ENCODE assay signal across 8 cellular contexts in the genomic region with DNA sequence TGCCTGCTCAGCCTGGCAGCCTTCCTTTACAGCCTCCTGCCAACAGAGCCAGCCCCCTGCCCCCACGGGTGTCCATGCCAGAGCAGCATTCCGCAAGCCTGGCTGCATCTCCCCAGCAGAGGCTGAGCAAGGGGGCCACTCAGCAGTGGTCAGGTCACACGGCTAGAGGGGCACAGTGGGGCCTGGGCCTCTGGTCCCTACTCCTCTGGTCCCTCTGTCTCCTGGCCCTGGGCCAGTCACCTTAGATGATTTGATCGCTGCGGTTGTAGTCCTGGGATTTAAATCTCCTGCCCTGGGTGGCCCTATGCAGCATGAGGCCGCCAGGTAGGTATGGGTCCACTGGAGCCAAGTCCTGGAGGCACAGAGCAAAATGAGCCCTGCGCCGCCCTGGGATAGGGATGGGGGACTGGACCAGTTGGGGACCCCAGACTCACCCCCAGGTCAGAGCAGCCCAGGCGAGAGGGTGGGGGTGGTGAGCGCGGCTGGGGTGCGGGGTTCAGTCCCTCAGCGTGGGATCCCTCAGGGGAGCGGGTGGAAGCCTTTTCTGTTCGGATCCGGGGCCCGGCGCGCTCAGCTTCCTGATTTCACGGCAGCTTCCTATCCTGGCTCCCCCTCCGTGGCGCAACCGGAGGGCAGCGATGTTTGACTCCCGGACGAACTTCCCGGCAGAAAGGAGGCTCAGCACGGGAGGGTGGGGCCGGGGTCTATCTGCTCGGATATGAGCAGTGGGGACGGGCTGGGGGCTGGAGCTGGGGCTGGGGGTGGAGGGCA. TPM values are rescaled to one million over a fixed set of nuclear protein-coding genes. Genes with fewer than 3 reads are reported as not detected.
A peak's percentile ranks its signal among the peaks of the same experiment; 100 is the strongest.
DNase-seq lines count a peak whose midpoint lies in the region; ATAC-seq and TF ChIP-seq lines count a peak whose summit lies in the region.

TSS of gene ZBTB47 (plus strand) at position 138 of the 771 bp plus-strand sequence. CDS start 4,659 bp downstream, outside the sequence.

- H3K27ac ChIP-seq in BLaER1 (peak within 1 kb of the TSS; percentile 96), HCT116 (ENCODE audit: low read depth, low read length) (peak within 1 kb of the TSS; percentile 84)

- H3K27me3 Mint-ChIP-seq in activated B cell treated with CpG ODN at 0.5 μM for 24 hours, result peaks cover 2% of the 10 kb centered on the region

- peaks cover 16% of the 10 kb centered on the region; the same call in 1 of the 2 replicates for H3K79me2 ChIP-seq in HCT116 (ENCODE audit: insufficient read depth, low read length)

- peaks cover 22% of the 10 kb centered on the region for H3K4me1 Mint-ChIP-seq in activated B cell treated with CpG ODN at 0.5 μM for 24 hours

- peaks cover 30% of the 10 kb centered on the region for H4K20me1 ChIP-seq in BLaER1
- no peaks in the 10 kb centered on the region for H4K20me1 ChIP-seq in HCT116 (ENCODE audit: insufficient read depth)

- TF ChIP-seq POLR2A in HCT116 (IDR thresholded peaks at IDR 0.05; ENCODE audit: borderline replicate concordance, extremely low read depth, insufficient read depth, insufficient read length), result no peak

- no peaks in the 10 kb centered on the region for H3K27me3 ChIP-seq in BLaER1
- no peaks in the 10 kb centered on the region for H3K27me3 ChIP-seq in HCT116 (ENCODE audit: insufficient read depth, low read length)

- BruUV-seq in HCT116 (replicated peaks; lab: Mats Ljungman, UMichigan), result no TSS peak

- no peak for TF ChIP-seq RAD21 in HCT116 (IDR thresholded peaks at IDR 0.05; ENCODE audit: low read depth)

- H3K4me3 ChIP-seq in BLaER1, result peak within 1 kb of the TSS; percentile 90
- peak within 1 kb of the TSS; percentile 75 to 86 for H3K4me3 ChIP-seq in HCT116 (replicated peaks in 1 of 2; ENCODE audit: low read depth in 1 of 2, low read length in 2 of 2)

- peak; percentile 3; the same call in 1 of the 2 replicates for ATAC-seq in HCT116
- peak; percentile 26 for ATAC-seq in activated B cell treated with CpG ODN at 0.5 μM for 24 hours (ENCODE audit: low read depth)
- ATAC-seq in GM19324 (IDR thresholded peaks at IDR 0.05; ENCODE audit: low FRiP score, unreplicated experiment), result no peak

- CTCF ChIA-PET in HCT116 (lab: Charles Lee) (no interaction called here), activated B cell treated with CpG ODN at 0.5 μM for 24 hours (lab: Charles Lee) (no interaction called here)

- no peaks in the 10 kb centered on the region for H3K9me3 Mint-ChIP-seq in activated B cell treated with CpG ODN at 0.5 μM for 24 hours

- H3K4me1 ChIP-seq in BLaER1, result peaks cover 73% of the 10 kb centered on the region
- H3K4me1 ChIP-seq in HCT116 (ENCODE audit: control insufficient read depth in 1 of 2, insufficient read depth in 2 of 2, low read length in 2 of 2), result peaks cover 42 to 63% of the 10 kb centered on the region in 2 experiments

- H3K4me2 ChIP-seq in BLaER1 (peak within 1 kb of the TSS; percentile 100), HCT116 (ENCODE audit: low read length) (peak within 1 kb of the TSS; percentile 99)

- peak within 1 kb of the TSS; percentile 61 for H3K27ac Mint-ChIP-seq in activated B cell treated with CpG ODN at 0.5 μM for 24 hours

- DNase-seq in HCT116 (ENCODE audit: low read depth, low spot score) (no peak), activated B cell treated with CpG ODN at 0.5 μM for 24 hours (no peak), fibroblast of peridontal ligament (ENCODE audit: extremely low read depth) (peak; percentile 26), myocyte (ENCODE audit: low read depth) (peak; percentile 45), NCI-H446 treated with DMSO at 0.1 percent for 48 hours (lab: John Stamatoyannopoulos, UW) (no peak), GM19238 (ENCODE audit: insufficient read length, low spot score) (no peak)

- peak within 1 kb of the TSS; percentile 46 for H2AFZ ChIP-seq in HCT116 (ENCODE audit: low read depth, low read length, poor library complexity, severe bottlenecking)

- intact Hi-C loops in HCT116 (cut with micrococcal nuclease) (loop anchor here (5.0 kb wide), 2 partner anchors 51 to 89 kb away; partner anchors contain the start of gene NKTR), activated B cell treated with CpG ODN at 0.5 μM for 24 hours (cut with micrococcal nuclease) (no loop called here)

- H3K36me3 Mint-ChIP-seq in activated B cell treated with CpG ODN at 0.5 μM for 24 hours (ENCODE audit: low read depth), result peaks cover 9% of the 10 kb centered on the region

- POLR2A ChIA-PET in HCT116 (lab: Charles Lee) (interaction anchor here (3.0 kb wide), 1 partner anchor 53 kb away, joined by 9 read pairs; the partner anchor contains the start of gene NKTR), activated B cell treated with CpG ODN at 0.5 μM for 24 hours (lab: Charles Lee) (interaction anchor here (0.7 to 1.9 kb wide), 2 partner anchors 10 to 54 kb away, joined by 3 to 7 read pairs; no protein-coding TSS in a partner anchor)

- H3K9me3 ChIP-seq in BLaER1 (no peaks in the 10 kb centered on the region), HCT116 (ENCODE audit: control insufficient read depth in 1 of 2, insufficient read depth in 1 of 2, low read depth in 1 of 2, low read length in 2 of 2) (no peaks in the 10 kb centered on the region)

- RAD21 ChIA-PET in HCT116 (lab: Charles Lee; ENCODE audit: low non-redundant PET in 1 of 2, low total read pairs in 2 of 2, uncharacterized antibody in 2 of 2, unreplicated experiment in 2 of 2), result no interaction called here

- peak within 1 kb of the TSS; percentile 82 for H3K4me3 Mint-ChIP-seq in activated B cell treated with CpG ODN at 0.5 μM for 24 hours

- no peaks in the 10 kb centered on the region for H3K9me2 ChIP-seq in HCT116 (ENCODE audit: insufficient read depth)

- peaks cover 26% of the 10 kb centered on the region for H3K36me3 ChIP-seq in BLaER1
- no peaks in the 10 kb centered on the region; a peak in 1 of 4 replicates for H3K36me3 ChIP-seq in HCT116 (ENCODE audit: control insufficient read depth in 1 of 2, insufficient read depth in 2 of 2, low read length in 2 of 2)

- H3K9ac ChIP-seq in BLaER1, result peak within 1 kb of the TSS; percentile 93
- peak within 1 kb of the TSS; percentile 86 for H3K9ac ChIP-seq in HCT116 (ENCODE audit: low read length)

- TF ChIP-seq CTCF in HCT116 (IDR thresholded peaks at IDR 0.05 in 2 of 3, conservative IDR thresholded peaks at IDR 0.05 in 1 of 3; ENCODE audit: borderline replicate concordance in 1 of 3, insufficient read depth in 1 of 3, low read depth in 2 of 3, low read length in 2 of 3) (no peak), activated B cell treated with CpG ODN at 0.5 μM for 24 hours (IDR thresholded peaks at IDR 0.05) (no peak)

TF ChIP-seq in HCT116, 20 proteins besides CTCF, POLR2A, EP300 and RAD21:
- TF ChIP-seq CEBPB (IDR thresholded peaks at IDR 0.05; ENCODE audit: low read depth), result no peak
- TF ChIP-seq ZFX (IDR thresholded peaks at IDR 0.05), result no peak
- no peak for TF ChIP-seq EZH2 (IDR thresholded peaks at IDR 0.05)
- no peak for TF ChIP-seq ELF1 (IDR thresholded peaks at IDR 0.05; ENCODE audit: borderline replicate concordance, low read depth)
- TF ChIP-seq JUND (IDR thresholded peaks at IDR 0.05), result no peak
- no peak for TF ChIP-seq POLR2AphosphoS5 (IDR thresholded peaks at IDR 0.05; ENCODE audit: low read depth, low read length)
- no peak for TF ChIP-seq FOSL1 (IDR thresholded peaks at IDR 0.05; ENCODE audit: low read depth)
- TF ChIP-seq ATF3 (IDR thresholded peaks at IDR 0.05), result no peak
- TF ChIP-seq ZNF274 (IDR thresholded peaks at IDR 0.05; ENCODE audit: low read depth, low read length), result no peak
- TF ChIP-seq REST (IDR thresholded peaks at IDR 0.05; ENCODE audit: low read depth), result no peak
- no peak for TF ChIP-seq CBX3 (IDR thresholded peaks at IDR 0.05; ENCODE audit: low read depth)
- no peak for TF ChIP-seq SRF (IDR thresholded peaks at IDR 0.05; ENCODE audit: low read depth)

RNA-seq across cellular contexts. Expression of gene ZBTB47, which starts in this region (rescaled TPM):
- total RNA-seq in HCT116 (2021; ENCODE audit: unreplicated experiment) (6.3 TPM), activated B cell treated with CpG ODN at 0.5 μM for 24 hours (0.88 and 1.1 TPM in 2 replicates), myocyte (96.8 and 103 TPM in 2 replicates)
- polyA plus RNA-seq in HCT116 (2012), result 4.5 and 5.2 TPM in 2 replicates
- polyA plus RNA-seq in myocyte (2012), result 75.1 TPM

Comparison
In these comparisons a context has a peak if more than half of its experiments do, and no peak if none do; other contexts are left out.
1. RNA of gene ZBTB47 (total RNA-seq): 96.8 to 103 TPM in myocyte; 6.3 TPM in HCT116 (single experiment) and 0.88 to 1.1 TPM in activated B cell treated with CpG ODN at 0.5 μM for 24 hours; every median in the first group is over 10 times any median in the second.
2. DNase-seq: peak in fibroblast of peridontal ligament (single experiment) and myocyte (single experiment); none in HCT116 (single experiment), activated B cell treated with CpG ODN at 0.5 μM for 24 hours (single experiment), NCI-H446 treated with DMSO at 0.1 percent for 48 hours (single experiment) and GM19238 (single experiment).